Comparison of ENCODE assay signal across 10 cellular contexts in the genomic region with DNA sequence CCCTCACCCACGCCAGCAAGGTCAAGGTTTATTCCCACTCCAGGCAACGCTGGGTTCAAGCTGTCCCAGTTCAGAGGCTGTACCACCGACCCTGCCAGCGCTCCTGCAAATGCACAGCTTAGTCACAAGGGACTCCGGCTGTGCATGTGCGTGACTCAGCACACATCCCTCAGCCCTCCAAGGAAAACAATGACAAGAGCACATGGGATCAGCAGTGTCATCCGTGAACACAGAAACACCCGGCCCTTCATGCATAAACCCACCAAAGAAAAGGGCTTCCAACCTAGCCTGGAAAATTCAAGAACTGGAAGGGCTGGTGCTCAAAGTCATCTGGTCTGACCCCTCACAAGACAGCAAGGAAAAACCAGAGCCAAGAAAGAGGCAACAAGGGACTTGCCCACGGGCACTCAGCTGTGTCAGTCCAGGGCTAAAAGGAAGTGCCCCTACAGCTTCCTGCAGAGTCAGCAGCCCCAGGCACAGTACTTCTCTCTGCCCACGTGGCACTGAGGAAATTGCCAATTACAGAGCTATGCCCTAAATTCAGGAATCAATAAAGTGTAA.
DNase-seq lines count a peak whose midpoint lies in the region; ATAC-seq, FAIRE-seq and TF ChIP-seq lines count a peak whose summit lies in the region.
"Had no signal": no experiment of that assay in that cellular context is flagged by ENCODE, and none has a peak within 500 bp of the region (broad histone marks: within the 10 kb centered on the region; RNA-seq: fewer than 3 reads in every experiment).

No MANE protein-coding gene starts in this region.

- H3K36me3 ChIP-seq in OCI-LY3 (replicated peaks; ENCODE audit: low read depth, low read length) (no peaks in the 10 kb centered on the region), psoas muscle (ENCODE audit: insufficient read depth in 1 of 2, low read depth in 1 of 2) (no peaks in the 10 kb centered on the region)

- no peaks in the 10 kb centered on the region for H3K27me3 ChIP-seq in OCI-LY3 (ENCODE audit: low read depth, low read length)
- H3K27me3 ChIP-seq in psoas muscle (ENCODE audit: insufficient read depth in 3 of 3, low read length in 2 of 3): no peaks in the 10 kb centered on the region

- peak; percentile 64 for DNase-seq in GM04503 (ENCODE audit: low read depth)
- peak; percentile 66 for DNase-seq in fibroblast of peridontal ligament (ENCODE audit: extremely low read depth)
- DNase-seq in psoas muscle: peak; percentile 52 to 84
- DNase-seq in GM12891 (ENCODE audit: insufficient read length, low spot score): no peak
- DNase-seq in DMS114 treated with DMSO at 0.1 percent for 48 hours (lab: John Stamatoyannopoulos, UW; ENCODE audit: unreplicated experiment): no peak

- no peak for FAIRE-seq in GM12891 (lab: Jason Lieb, UNC)
- FAIRE-seq: endometrium had no signal

- H3K27me3 Mint-ChIP-seq in activated T-helper 17 cell treated with anti-CD3 and anti-CD28 coated beads, Interleukin-2, amount 50 U/mL, for 72 hours: peaks cover 17% of the 10 kb centered on the region

- H3K4me3 Mint-ChIP-seq in activated T-helper 17 cell treated with anti-CD3 and anti-CD28 coated beads, Interleukin-2, amount 50 U/mL, for 72 hours: no peak overlapping the region

- peak overlapping the region; percentile 54 for H3K4me2 ChIP-seq in OCI-LY3 (ENCODE audit: low read length)

- H3K27ac ChIP-seq in OCI-LY3 (ENCODE audit: low read length) (no peak overlapping the region), psoas muscle (peak overlapping the region; percentile 75)
- H3K27ac ChIP-seq: HL-60 had no signal

- no peaks in the 10 kb centered on the region for H3K4me1 Mint-ChIP-seq in activated T-helper 17 cell treated with anti-CD3 and anti-CD28 coated beads, Interleukin-2, amount 50 U/mL, for 72 hours

- ATAC-seq in psoas muscle (peak; percentile 83 to 86 (median 84)), HG02938 (IDR thresholded peaks at IDR 0.05; ENCODE audit: unreplicated experiment) (no peak)
- no peak for ATAC-seq in activated T-helper 17 cell treated with anti-CD3 and anti-CD28 coated beads, Interleukin-2, amount 50 U/mL, for 72 hours (replicated peaks)

- no peaks in the 10 kb centered on the region for H3K36me3 Mint-ChIP-seq in activated T-helper 17 cell treated with anti-CD3 and anti-CD28 coated beads, Interleukin-2, amount 50 U/mL, for 72 hours (ENCODE audit: low read depth)

- no peak for TF ChIP-seq POLR2A in GM12891 (IDR thresholded peaks at IDR 0.05; ENCODE audit: low read depth, low read length)

- TF ChIP-seq CTCF in OCI-LY3 (IDR thresholded peaks at IDR 0.05; ENCODE audit: low read depth, low read length) (no peak), psoas muscle (IDR thresholded peaks at IDR 0.05) (no peak)

- H2AFZ ChIP-seq in OCI-LY3 (ENCODE audit: low read depth, low read length): no peak overlapping the region

- H3K9me3 Mint-ChIP-seq in activated T-helper 17 cell treated with anti-CD3 and anti-CD28 coated beads, Interleukin-2, amount 50 U/mL, for 72 hours: no peaks in the 10 kb centered on the region

- no peak overlapping the region for H3K27ac Mint-ChIP-seq in activated T-helper 17 cell treated with anti-CD3 and anti-CD28 coated beads, Interleukin-2, amount 50 U/mL, for 72 hours

- 16 to 29% (median 17%) methylated on average over 10 of the region's 10 CpGs for WGBS in psoas muscle, 3 donors

- H3K9me3 ChIP-seq in OCI-LY3 (ENCODE audit: insufficient read depth, low read length) (no peaks in the 10 kb centered on the region), psoas muscle (no peaks in the 10 kb centered on the region)

- intact Hi-C loops in psoas muscle (cut with DNase I): no loop called here

- H3K79me2 ChIP-seq in OCI-LY3 (ENCODE audit: low read length): peaks cover 80% of the 10 kb centered on the region

- no peak overlapping the region for H3K9ac ChIP-seq in OCI-LY3 (ENCODE audit: low read length)

- H3K4me3 ChIP-seq in OCI-LY3 (ENCODE audit: low read length) (peak overlapping the region; percentile 27; the same call in 1 of the 2 replicates), psoas muscle (no peak overlapping the region)

- H3K4me1 ChIP-seq in OCI-LY3 (ENCODE audit: low read length): peaks cover 39% of the 10 kb centered on the region
- H3K4me1 ChIP-seq in psoas muscle: peaks cover 59% of the 10 kb centered on the region

- peaks cover 94% of the 10 kb centered on the region for H4K20me1 ChIP-seq in OCI-LY3 (ENCODE audit: insufficient read depth, low read length)

TF ChIP-seq in GM12891, 5 proteins besides CTCF, POLR2A, EP300 and RAD21:
- TF ChIP-seq POU2F2 (IDR thresholded peaks at IDR 0.05; ENCODE audit: low read depth, low read length) (no peak), PAX5 (IDR thresholded peaks at IDR 0.05; ENCODE audit: insufficient read depth, low read length, severe bottlenecking) (no peak), SPI1 (IDR thresholded peaks at IDR 0.05; ENCODE audit: low read depth, low read length) (no peak), POLR2AphosphoS5 (IDR thresholded peaks at IDR 0.05; ENCODE audit: low read depth, low read length) (no peak), TAF1 (IDR thresholded peaks at IDR 0.05; ENCODE audit: low read depth, low read length) (no peak)

Comparison
In these comparisons a context has a peak if more than half of its experiments do, and no peak if none do; other contexts are left out.
1. DNase-seq: peak in GM04503 (single experiment), fibroblast of peridontal ligament (single experiment) and psoas muscle (2 of 2); none in GM12891 (single experiment) and DMS114 treated with DMSO at 0.1 percent for 48 hours (single experiment).
2. ATAC-seq: peak in psoas muscle (4 of 4); none in activated T-helper 17 cell treated with anti-CD3 and anti-CD28 coated beads, Interleukin-2, amount 50 U/mL, for 72 hours (single experiment) and HG02938 (single experiment).